Comparison of ENCODE assay signal across 1 cellular context in the genomic region with DNA sequence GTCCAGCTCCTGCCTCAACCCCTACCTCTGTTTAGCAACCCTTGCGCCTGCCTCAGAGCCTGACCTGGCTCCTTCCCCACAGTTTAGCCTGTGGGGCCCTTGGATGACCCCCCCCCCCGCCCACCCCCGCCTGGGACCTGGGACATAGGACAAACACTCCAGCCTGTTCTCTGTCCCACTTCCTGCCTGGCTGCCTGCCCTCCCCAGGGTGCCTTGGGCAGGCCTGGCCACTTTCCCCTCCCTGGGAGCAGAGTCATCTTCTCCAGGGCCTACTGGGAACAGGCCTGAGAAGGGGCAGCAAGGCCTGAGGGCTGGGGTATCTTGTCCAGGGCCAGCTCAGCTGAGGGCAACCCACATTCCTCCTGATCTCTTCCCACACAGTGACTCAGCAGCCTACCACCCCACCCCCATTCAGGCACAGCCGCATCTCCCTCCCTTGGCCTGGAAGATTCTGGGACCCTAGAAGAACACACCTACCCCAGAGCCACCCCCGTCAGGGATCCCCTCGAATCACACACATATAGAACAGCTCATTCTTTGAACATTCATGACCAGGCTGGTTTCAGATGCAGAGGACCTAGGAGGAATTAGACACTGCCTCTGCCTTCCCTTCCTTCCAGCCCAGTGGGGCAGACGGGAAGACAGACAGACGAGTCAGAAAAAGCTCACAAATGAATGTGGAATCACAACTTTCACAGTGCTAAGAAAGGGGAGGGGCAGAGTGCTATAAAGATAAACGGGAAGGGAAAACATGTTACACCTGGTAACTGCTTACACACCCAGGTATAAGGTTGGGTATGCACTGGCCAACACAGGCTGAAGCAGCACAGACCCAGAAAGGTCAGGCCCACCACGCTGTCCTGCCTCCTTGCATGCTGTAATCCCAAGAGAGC.
TF ChIP-seq lines count a peak whose summit lies in the region.

No MANE protein-coding gene starts in this region.

TF ChIP-seq in K562, 482 proteins besides CTCF, POLR2A, EP300 and RAD21 (continued from another document):
- TF ChIP-seq CEBPG (CRISPR knock-in tag; IDR thresholded peaks at IDR 0.05) (no peak), CEBPG (tag; conservative IDR thresholded peaks at IDR 0.05 in 1 of 2, IDR thresholded peaks at IDR 0.05 in 1 of 2) (no peak), CTBP1 (IDR thresholded peaks at IDR 0.05; ENCODE audit: borderline replicate concordance) (peak; percentile 73), TGIF2 (CRISPR knock-in tag; IDR thresholded peaks at IDR 0.05) (no peak), SMARCE1 (IDR thresholded peaks at IDR 0.05) (peak; percentile 81), YY1 (IDR thresholded peaks at IDR 0.05; ENCODE audit: borderline replicate concordance in 1 of 3, control insufficient read depth in 1 of 3, extremely low read depth in 1 of 3, insufficient read depth in 3 of 3, insufficient read length in 1 of 3, insufficient replicate concordance in 2 of 3, low read depth in 1 of 3, low read length in 2 of 3) (no peak), ZSCAN32 (CRISPR knock-in tag; IDR thresholded peaks at IDR 0.05) (no peak), JUND (IDR thresholded peaks at IDR 0.05; ENCODE audit: borderline replicate concordance, low read depth, low read length) (peak; percentile 82), JUND (tag; IDR thresholded peaks at IDR 0.05; ENCODE audit: borderline replicate concordance, low read depth, low read length) (peak; percentile 37; the same call in 1 of the 3 replicates), LARP7 (IDR thresholded peaks at IDR 0.05) (no peak), ZSCAN29 (IDR thresholded peaks at IDR 0.05) (no peak), NR3C1 (CRISPR knock-in tag; IDR thresholded peaks at IDR 0.05) (no peak), PTBP1 (IDR thresholded peaks at IDR 0.05; ENCODE audit: low read depth, low read length) (no peak), TCF7 (IDR thresholded peaks at IDR 0.05; ENCODE audit: borderline replicate concordance) (no peak), NCOA1 (IDR thresholded peaks at IDR 0.05; ENCODE audit: low read depth) (no peak), SNIP1 (IDR thresholded peaks at IDR 0.05; ENCODE audit: low read depth) (no peak), HNRNPL (IDR thresholded peaks at IDR 0.05; ENCODE audit: low read depth, low read length) (no peak), RBM25 (IDR thresholded peaks at IDR 0.05; ENCODE audit: low read depth, low read length, severe bottlenecking) (no peak), ZNF830 (CRISPR knock-in tag; IDR thresholded peaks at IDR 0.05) (no peak), U2AF1 (optimal IDR thresholded peaks at IDR 0.05; ENCODE audit: low read depth, low read length) (no peak), CBX5 (IDR thresholded peaks at IDR 0.05; ENCODE audit: borderline replicate concordance, low read depth) (no peak), ZNF384 (IDR thresholded peaks at IDR 0.05; ENCODE audit: low read depth, low read length) (no peak), IRF2 (CRISPR knock-in tag; IDR thresholded peaks at IDR 0.05) (no peak)
- TF ChIP-seq, protein P1, sequence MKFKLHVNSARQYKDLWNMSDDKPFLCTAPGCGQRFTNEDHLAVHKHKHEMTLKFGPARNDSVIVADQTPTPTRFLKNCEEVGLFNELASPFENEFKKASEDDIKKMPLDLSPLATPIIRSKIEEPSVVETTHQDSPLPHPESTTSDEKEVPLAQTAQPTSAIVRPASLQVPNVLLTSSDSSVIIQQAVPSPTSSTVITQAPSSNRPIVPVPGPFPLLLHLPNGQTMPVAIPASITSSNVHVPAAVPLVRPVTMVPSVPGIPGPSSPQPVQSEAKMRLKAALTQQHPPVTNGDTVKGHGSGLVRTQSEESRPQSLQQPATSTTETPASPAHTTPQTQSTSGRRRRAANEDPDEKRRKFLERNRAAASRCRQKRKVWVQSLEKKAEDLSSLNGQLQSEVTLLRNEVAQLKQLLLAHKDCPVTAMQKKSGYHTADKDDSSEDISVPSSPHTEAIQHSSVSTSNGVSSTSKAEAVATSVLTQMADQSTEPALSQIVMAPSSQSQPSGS (CRISPR knock-in tag; IDR thresholded peaks at IDR 0.05): no peak
- TF ChIP-seq, protein P2, sequence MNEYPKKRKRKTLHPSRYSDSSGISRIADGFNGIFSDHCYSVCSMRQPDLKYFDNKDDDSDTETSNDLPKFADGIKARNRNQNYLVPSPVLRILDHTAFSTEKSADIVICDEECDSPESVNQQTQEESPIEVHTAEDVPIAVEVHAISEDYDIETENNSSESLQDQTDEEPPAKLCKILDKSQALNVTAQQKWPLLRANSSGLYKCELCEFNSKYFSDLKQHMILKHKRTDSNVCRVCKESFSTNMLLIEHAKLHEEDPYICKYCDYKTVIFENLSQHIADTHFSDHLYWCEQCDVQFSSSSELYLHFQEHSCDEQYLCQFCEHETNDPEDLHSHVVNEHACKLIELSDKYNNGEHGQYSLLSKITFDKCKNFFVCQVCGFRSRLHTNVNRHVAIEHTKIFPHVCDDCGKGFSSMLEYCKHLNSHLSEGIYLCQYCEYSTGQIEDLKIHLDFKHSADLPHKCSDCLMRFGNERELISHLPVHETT (CRISPR knock-in tag; conservative IDR thresholded peaks at IDR 0.05 in 1 of 2, IDR thresholded peaks at IDR 0.05 in 1 of 2): no peak; a peak in 1 of 4 replicates
- TF ChIP-seq, protein P3, sequence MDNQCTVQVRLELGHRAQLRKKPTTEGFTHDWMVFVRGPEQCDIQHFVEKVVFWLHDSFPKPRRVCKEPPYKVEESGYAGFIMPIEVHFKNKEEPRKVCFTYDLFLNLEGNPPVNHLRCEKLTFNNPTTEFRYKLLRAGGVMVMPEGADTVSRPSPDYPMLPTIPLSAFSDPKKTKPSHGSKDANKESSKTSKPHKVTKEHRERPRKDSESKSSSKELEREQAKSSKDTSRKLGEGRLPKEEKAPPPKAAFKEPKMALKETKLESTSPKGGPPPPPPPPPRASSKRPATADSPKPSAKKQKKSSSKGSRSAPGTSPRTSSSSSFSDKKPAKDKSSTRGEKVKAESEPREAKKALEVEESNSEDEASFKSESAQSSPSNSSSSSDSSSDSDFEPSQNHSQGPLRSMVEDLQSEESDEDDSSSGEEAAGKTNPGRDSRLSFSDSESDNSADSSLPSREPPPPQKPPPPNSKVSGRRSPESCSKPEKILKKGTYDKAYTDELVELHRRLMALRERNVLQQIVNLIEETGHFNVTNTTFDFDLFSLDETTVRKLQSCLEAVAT (IDR thresholded peaks at IDR 0.05): 0 out of 4 replicates have a peak, but pooled peaks of 1 of the 2 experiments have one; percentile 25
- TF ChIP-seq, protein P4, sequence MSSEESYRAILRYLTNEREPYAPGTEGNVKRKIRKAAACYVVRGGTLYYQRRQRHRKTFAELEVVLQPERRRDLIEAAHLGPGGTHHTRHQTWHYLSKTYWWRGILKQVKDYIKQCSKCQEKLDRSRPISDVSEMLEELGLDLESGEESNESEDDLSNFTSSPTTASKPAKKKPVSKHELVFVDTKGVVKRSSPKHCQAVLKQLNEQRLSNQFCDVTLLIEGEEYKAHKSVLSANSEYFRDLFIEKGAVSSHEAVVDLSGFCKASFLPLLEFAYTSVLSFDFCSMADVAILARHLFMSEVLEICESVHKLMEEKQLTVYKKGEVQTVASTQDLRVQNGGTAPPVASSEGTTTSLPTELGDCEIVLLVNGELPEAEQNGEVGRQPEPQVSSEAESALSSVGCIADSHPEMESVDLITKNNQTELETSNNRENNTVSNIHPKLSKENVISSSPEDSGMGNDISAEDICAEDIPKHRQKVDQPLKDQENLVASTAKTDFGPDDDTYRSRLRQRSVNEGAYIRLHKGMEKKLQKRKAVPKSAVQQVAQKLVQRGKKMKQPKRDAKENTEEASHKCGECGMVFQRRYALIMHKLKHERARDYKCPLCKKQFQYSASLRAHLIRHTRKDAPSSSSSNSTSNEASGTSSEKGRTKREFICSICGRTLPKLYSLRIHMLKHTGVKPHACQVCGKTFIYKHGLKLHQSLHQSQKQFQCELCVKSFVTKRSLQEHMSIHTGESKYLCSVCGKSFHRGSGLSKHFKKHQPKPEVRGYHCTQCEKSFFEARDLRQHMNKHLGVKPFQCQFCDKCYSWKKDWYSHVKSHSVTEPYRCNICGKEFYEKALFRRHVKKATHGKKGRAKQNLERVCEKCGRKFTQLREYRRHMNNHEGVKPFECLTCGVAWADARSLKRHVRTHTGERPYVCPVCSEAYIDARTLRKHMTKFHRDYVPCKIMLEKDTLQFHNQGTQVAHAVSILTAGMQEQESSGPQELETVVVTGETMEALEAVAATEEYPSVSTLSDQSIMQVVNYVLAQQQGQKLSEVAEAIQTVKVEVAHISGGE (CRISPR knock-in tag; IDR thresholded peaks at IDR 0.05): peak in 1 of 3 experiments; percentile 27; a peak in 1 of 6 replicates
- TF ChIP-seq, protein P5, sequence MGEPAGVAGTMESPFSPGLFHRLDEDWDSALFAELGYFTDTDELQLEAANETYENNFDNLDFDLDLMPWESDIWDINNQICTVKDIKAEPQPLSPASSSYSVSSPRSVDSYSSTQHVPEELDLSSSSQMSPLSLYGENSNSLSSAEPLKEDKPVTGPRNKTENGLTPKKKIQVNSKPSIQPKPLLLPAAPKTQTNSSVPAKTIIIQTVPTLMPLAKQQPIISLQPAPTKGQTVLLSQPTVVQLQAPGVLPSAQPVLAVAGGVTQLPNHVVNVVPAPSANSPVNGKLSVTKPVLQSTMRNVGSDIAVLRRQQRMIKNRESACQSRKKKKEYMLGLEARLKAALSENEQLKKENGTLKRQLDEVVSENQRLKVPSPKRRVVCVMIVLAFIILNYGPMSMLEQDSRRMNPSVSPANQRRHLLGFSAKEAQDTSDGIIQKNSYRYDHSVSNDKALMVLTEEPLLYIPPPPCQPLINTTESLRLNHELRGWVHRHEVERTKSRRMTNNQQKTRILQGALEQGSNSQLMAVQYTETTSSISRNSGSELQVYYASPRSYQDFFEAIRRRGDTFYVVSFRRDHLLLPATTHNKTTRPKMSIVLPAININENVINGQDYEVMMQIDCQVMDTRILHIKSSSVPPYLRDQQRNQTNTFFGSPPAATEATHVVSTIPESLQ (CRISPR knock-in tag; IDR thresholded peaks at IDR 0.05): no peak
- TF ChIP-seq, protein P6, sequence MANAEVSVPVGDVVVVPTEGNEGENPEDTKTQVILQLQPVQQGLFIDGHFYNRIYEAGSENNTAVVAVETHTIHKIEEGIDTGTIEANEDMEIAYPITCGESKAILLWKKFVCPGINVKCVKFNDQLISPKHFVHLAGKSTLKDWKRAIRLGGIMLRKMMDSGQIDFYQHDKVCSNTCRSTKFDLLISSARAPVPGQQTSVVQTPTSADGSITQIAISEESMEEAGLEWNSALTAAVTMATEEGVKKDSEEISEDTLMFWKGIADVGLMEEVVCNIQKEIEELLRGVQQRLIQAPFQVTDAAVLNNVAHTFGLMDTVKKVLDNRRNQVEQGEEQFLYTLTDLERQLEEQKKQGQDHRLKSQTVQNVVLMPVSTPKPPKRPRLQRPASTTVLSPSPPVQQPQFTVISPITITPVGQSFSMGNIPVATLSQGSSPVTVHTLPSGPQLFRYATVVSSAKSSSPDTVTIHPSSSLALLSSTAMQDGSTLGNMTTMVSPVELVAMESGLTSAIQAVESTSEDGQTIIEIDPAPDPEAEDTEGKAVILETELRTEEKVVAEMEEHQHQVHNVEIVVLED (CRISPR knock-in tag; IDR thresholded peaks at IDR 0.05): no peak
- TF ChIP-seq, protein P7, sequence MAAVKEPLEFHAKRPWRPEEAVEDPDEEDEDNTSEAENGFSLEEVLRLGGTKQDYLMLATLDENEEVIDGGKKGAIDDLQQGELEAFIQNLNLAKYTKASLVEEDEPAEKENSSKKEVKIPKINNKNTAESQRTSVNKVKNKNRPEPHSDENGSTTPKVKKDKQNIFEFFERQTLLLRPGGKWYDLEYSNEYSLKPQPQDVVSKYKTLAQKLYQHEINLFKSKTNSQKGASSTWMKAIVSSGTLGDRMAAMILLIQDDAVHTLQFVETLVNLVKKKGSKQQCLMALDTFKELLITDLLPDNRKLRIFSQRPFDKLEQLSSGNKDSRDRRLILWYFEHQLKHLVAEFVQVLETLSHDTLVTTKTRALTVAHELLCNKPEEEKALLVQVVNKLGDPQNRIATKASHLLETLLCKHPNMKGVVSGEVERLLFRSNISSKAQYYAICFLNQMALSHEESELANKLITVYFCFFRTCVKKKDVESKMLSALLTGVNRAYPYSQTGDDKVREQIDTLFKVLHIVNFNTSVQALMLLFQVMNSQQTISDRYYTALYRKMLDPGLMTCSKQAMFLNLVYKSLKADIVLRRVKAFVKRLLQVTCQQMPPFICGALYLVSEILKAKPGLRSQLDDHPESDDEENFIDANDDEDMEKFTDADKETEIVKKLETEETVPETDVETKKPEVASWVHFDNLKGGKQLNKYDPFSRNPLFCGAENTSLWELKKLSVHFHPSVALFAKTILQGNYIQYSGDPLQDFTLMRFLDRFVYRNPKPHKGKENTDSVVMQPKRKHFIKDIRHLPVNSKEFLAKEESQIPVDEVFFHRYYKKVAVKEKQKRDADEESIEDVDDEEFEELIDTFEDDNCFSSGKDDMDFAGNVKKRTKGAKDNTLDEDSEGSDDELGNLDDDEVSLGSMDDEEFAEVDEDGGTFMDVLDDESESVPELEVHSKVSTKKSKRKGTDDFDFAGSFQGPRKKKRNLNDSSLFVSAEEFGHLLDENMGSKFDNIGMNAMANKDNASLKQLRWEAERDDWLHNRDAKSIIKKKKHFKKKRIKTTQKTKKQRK (IDR thresholded peaks at IDR 0.05; ENCODE audit: borderline replicate concordance, low read depth, low read length): no peak
- TF ChIP-seq, protein P8, sequence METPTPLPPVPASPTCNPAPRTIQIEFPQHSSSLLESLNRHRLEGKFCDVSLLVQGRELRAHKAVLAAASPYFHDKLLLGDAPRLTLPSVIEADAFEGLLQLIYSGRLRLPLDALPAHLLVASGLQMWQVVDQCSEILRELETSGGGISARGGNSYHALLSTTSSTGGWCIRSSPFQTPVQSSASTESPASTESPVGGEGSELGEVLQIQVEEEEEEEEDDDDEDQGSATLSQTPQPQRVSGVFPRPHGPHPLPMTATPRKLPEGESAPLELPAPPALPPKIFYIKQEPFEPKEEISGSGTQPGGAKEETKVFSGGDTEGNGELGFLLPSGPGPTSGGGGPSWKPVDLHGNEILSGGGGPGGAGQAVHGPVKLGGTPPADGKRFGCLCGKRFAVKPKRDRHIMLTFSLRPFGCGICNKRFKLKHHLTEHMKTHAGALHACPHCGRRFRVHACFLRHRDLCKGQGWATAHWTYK (CRISPR knock-in tag; IDR thresholded peaks at IDR 0.05): no peak
